In genomic region chr17:1737531-1738291, GRCh38 we compare ENCODE assay signal across 18 cellular contexts. TPM values are rescaled to one million over a fixed set of nuclear protein-coding genes. Genes with fewer than 3 reads are reported as not detected.
DNase-seq lines count a peak whose midpoint lies in the region; ATAC-seq, FAIRE-seq and TF ChIP-seq lines count a peak whose summit lies in the region.
"Had no signal": no experiment of that assay in that cellular context is flagged by ENCODE, and none has a peak within 500 bp of the region (broad histone marks: within the 10 kb centered on the region; RNA-seq: fewer than 3 reads in every experiment).

No MANE protein-coding gene starts in this region.

- no peaks in the 10 kb centered on the region for H3K9me3 ChIP-seq in K562 (replicated peaks; ENCODE audit: control insufficient read depth, insufficient read depth, low read depth, low read length)
- H3K9me3 ChIP-seq: transverse colon had no signal

- H3K27me3 Mint-ChIP-seq in neural crest cell (ENCODE audit: low read depth), result no peaks in the 10 kb centered on the region

- TF ChIP-seq EP300 in K562 (IDR thresholded peaks at IDR 0.05; ENCODE audit: low read length), result no peak

- no peaks in the 10 kb centered on the region for H3K36me3 Mint-ChIP-seq in neural crest cell (ENCODE audit: low read depth)

- in situ Hi-C loops in K562 (cut with MboI), result no loop called here

- no peaks in the 10 kb centered on the region for H4K20me1 ChIP-seq in K562 (replicated peaks; ENCODE audit: control insufficient read depth, insufficient read depth, low read length)

- no peak for FAIRE-seq in K562 (lab: Jason Lieb, UNC)
- FAIRE-seq: endothelial cell of umbilical vein had no signal

- H3K4me3 Mint-ChIP-seq in neural crest cell, result no peak overlapping the region
- H3K4me3 Mint-ChIP-seq: activated naive CD4-positive, alpha-beta T cell treated with anti-CD3 and anti-CD28 coated beads for 36 hours had no signal

- no peak for ATAC-seq in K562

- no peak for TF ChIP-seq POLR2A in K562 (conservative IDR thresholded peaks at IDR 0.05)

- POLR2A ChIA-PET in K562 (lab: Yijun Ruan, JAX), result interaction anchor here (0.6 to 3.6 kb wide), 3 partner anchors 11 to 103 kb away, joined by 3 to 16 read pairs (median 3); no protein-coding TSS in a partner anchor

- DNase-seq in HL-60 (ENCODE audit: low read depth in 1 of 2, low spot score in 1 of 2) (no peak), K562 (ENCODE audit: extremely low read depth in 1 of 4, low spot score in 3 of 4) (no peak), neural crest cell (ENCODE audit: low read depth, low spot score) (no peak), NCI-H82 (lab: John Stamatoyannopoulos, UW) (no peak), OCI-M1 (lab: John Stamatoyannopoulos, UW) (no peak), NCI-H2107 (lab: John Stamatoyannopoulos, UW) (no peak)
- DNase-seq: activated naive CD4-positive, alpha-beta T cell treated with anti-CD3 and anti-CD28 coated beads for 36 hours; AML-193; DMS53; islet precursor cell; NCI-H1417; stimulated activated CD4-positive, alpha-beta T cell treated with anti-CD3 and anti-CD28 coated beads, Interleukin-1b, Interleukin-23, amount 100 ng/mL, for 48 hours; stimulated activated CD8-positive, alpha-beta memory T cell treated with anti-CD3 and anti-CD28 coated beads, Interleukin-4, amount 100 ng/mL, for 48 hours; transverse colon; WERI-Rb-1 had no signal

- no peaks in the 10 kb centered on the region for H3K27me3 ChIP-seq in HL-60 (ENCODE audit: insufficient read depth, poor library complexity, severe bottlenecking)
- peaks cover 5 to 12% of the 10 kb centered on the region in 2 experiments; a peak in 4 of 5 replicates for H3K27me3 ChIP-seq in K562 (ENCODE audit: control insufficient read depth in 2 of 2, insufficient read depth in 2 of 2, low read length in 2 of 2)
- H3K27me3 ChIP-seq: transverse colon had no signal

- H2AFZ ChIP-seq in K562 (ENCODE audit: low read depth, low read length), result no peak overlapping the region

- peaks cover 7 to 44% of the 10 kb centered on the region in 2 experiments for H3K4me1 ChIP-seq in K562 (replicated peaks in 1 of 2; ENCODE audit: control insufficient read depth in 2 of 2, insufficient read depth in 2 of 2, low read length in 2 of 2)

- WGBS in K562 (ENCODE audit: insufficient coverage, low coverage, missing lambda C conversion rate), result 89% methylated on average over 12 of the region's 21 CpGs

- peak overlapping the region; percentile 43 for H3K27ac Mint-ChIP-seq in neural crest cell (ENCODE audit: unreplicated experiment)
- H3K27ac Mint-ChIP-seq: activated naive CD4-positive, alpha-beta T cell treated with anti-CD3 and anti-CD28 coated beads for 36 hours had no signal

- BruUV-seq in K562 (replicated peaks; lab: Mats Ljungman, UMichigan), result no TSS peak

- no peak for TF ChIP-seq CTCF in HL-60 (IDR thresholded peaks at IDR 0.05; ENCODE audit: insufficient read depth, low read length)
- no peak for TF ChIP-seq CTCF in K562 (IDR thresholded peaks at IDR 0.05 in 2 of 3, conservative IDR thresholded peaks at IDR 0.05 in 1 of 3; ENCODE audit: insufficient read depth in 2 of 3, low read depth in 1 of 3, low read length in 3 of 3)
- no peak for TF ChIP-seq CTCF in neural crest cell (conservative IDR thresholded peaks at IDR 0.05)

- peaks cover 11% of the 10 kb centered on the region; the same call in 1 of the 3 replicates for H3K36me3 ChIP-seq in K562 (ENCODE audit: control insufficient read depth, insufficient read depth, low read length)

- intact Hi-C loops in K562 (cut with micrococcal nuclease), result no loop called here

- H3K4me1 Mint-ChIP-seq in neural crest cell, result peaks cover 9% of the 10 kb centered on the region

- H3K79me2 ChIP-seq in K562 (ENCODE audit: control insufficient read depth, insufficient read depth, low read length), result no peaks in the 10 kb centered on the region

- no peak for TF ChIP-seq RAD21 in K562 (CRISPR knock-in tag; conservative IDR thresholded peaks at IDR 0.05 in 1 of 2, IDR thresholded peaks at IDR 0.05 in 1 of 2)

- CTCF ChIA-PET in K562 (lab: Yijun Ruan, JAX; ENCODE audit: low intra/inter-chr PET ratio), result no interaction called here

- H3K4me3 ChIP-seq in HL-60 (replicated peaks; ENCODE audit: insufficient read depth, low read length) (no peak overlapping the region), K562 (no peak overlapping the region)
- H3K4me3 ChIP-seq: transverse colon had no signal

- peak overlapping the region in 1 of 2 experiments; percentile 76; a peak in 2 of 4 replicates for H3K9ac ChIP-seq in K562 (ENCODE audit: insufficient read depth in 1 of 2, low read depth in 2 of 2, low read length in 2 of 2)

- H3K27ac ChIP-seq in HL-60 (replicated peaks) (peak overlapping the region; percentile 72), K562 (ENCODE audit: extremely low read depth, low read depth, low read length) (no peak overlapping the region)
- H3K27ac ChIP-seq: WERI-Rb-1 had no signal

- no peaks in the 10 kb centered on the region for H3K9me1 ChIP-seq in K562 (ENCODE audit: control insufficient read depth, insufficient read depth, low read length)

- H3K9me3 Mint-ChIP-seq in neural crest cell, result no peaks in the 10 kb centered on the region
- H3K9me3 Mint-ChIP-seq: activated naive CD4-positive, alpha-beta T cell treated with anti-CD3 and anti-CD28 coated beads for 36 hours had no signal

- no peak overlapping the region for H3K4me2 ChIP-seq in K562 (ENCODE audit: insufficient read depth, low read length)

RNA-seq across cellular contexts. Expression of gene SERPINF2, which starts 5.0 kb away (rescaled TPM):
- 0.25 TPM in 1 of 2 replicates, not detected in the other for total RNA-seq in K562 (2011; cell fraction: chromatin; rRNA removed; ENCODE audit: low replicate concordance)
- not detected in 2 replicates for total RNA-seq in K562 (2011; cell fraction: nucleolus; rRNA removed)
- total RNA-seq in K562 (2011; cell fraction: nucleoplasm; rRNA removed), result not detected in 2 replicates
- not detected in 2 replicates for total RNA-seq in K562 (2014; rRNA removed)
- total RNA-seq in K562 (2014; rRNA removed; fragmentation: Illumina TruSeq; extraction: Trizol), result not detected in 2 replicates
- total RNA-seq in K562 (2015; rRNA removed; fragmentation: Illumina TruSeq; extraction: Trizol), result not detected in 2 replicates
- 0.22 TPM in 2 replicates for total RNA-seq in K562 (2021)
- 0.04 TPM in 1 of 2 replicates, not detected in the other for polyA plus RNA-seq in K562 (2011; rRNA removed)
- polyA plus RNA-seq in K562 (2011; cell fraction: cytosol; rRNA removed), result 0.03 TPM in 1 of 2 replicates, not detected in the other
- polyA plus RNA-seq in K562 (2011; cell fraction: nucleus; rRNA removed), result 0.07 TPM in 1 of 2 replicates, not detected in the other
- polyA plus RNA-seq in K562 (2012), result 0.03 and 0.06 TPM in 2 replicates
- polyA plus RNA-seq in K562 (2014; fragmentation: Illumina TruSeq; extraction: Trizol), result not detected in 2 replicates
- polyA plus RNA-seq in K562 (2014; fragmentation: Nextera tagmentation; extraction: Ambion mirVana), result not detected
- polyA plus RNA-seq in K562 (2014; rRNA removed), result not detected in 2 replicates
- polyA minus RNA-seq in K562 (2011; rRNA and poly(A)+ RNA removed), result not detected in 2 replicates
- 0.91 TPM in 1 of 2 replicates, not detected in the other for polyA minus RNA-seq in K562 (2011; cell fraction: cytosol; rRNA and poly(A)+ RNA removed)
- polyA minus RNA-seq in K562 (2011; cell fraction: nucleus; rRNA and poly(A)+ RNA removed), result not detected in 2 replicates
- total RNA-seq in neural crest cell, result 0.19 TPM in 1 of 2 replicates, not detected in the other
- total RNA-seq: activated naive CD4-positive, alpha-beta T cell treated with anti-CD3 and anti-CD28 coated beads for 36 hours; endothelial cell of umbilical vein; glomerular endothelial cell; H4 had no signal

RNA-seq across cellular contexts. Expression of gene WDR81, which starts 13.2 kb away (rescaled TPM):
- total RNA-seq in K562 (2011; cell fraction: chromatin; rRNA removed; ENCODE audit: low replicate concordance), result 13.5 and 42.5 TPM in 2 replicates
- 29.2 and 35.2 TPM in 2 replicates for total RNA-seq in K562 (2011; cell fraction: nucleolus; rRNA removed)
- total RNA-seq in K562 (2011; cell fraction: nucleoplasm; rRNA removed), result 14.9 and 15.0 TPM in 2 replicates
- 11.1 and 12.5 TPM in 2 replicates for total RNA-seq in K562 (2014; rRNA removed)
- total RNA-seq in K562 (2014; rRNA removed; fragmentation: Illumina TruSeq; extraction: Trizol), result 0.89 and 1.7 TPM in 2 replicates
- 4.3 and 5.3 TPM in 2 replicates for total RNA-seq in K562 (2015; rRNA removed; fragmentation: Illumina TruSeq; extraction: Trizol)
- total RNA-seq in K562 (2021), result 13.0 and 17.1 TPM in 2 replicates
- polyA plus RNA-seq in K562 (2011; rRNA removed), result 2.7 and 5.1 TPM in 2 replicates
- 5.3 and 9.9 TPM in 2 replicates for polyA plus RNA-seq in K562 (2011; cell fraction: cytosol; rRNA removed)
- 26.4 and 53.6 TPM in 2 replicates for polyA plus RNA-seq in K562 (2011; cell fraction: nucleus; rRNA removed)
- 8.7 and 12.9 TPM in 2 replicates for polyA plus RNA-seq in K562 (2012)
- 3.3 and 9.0 TPM in 2 replicates for polyA plus RNA-seq in K562 (2014; fragmentation: Illumina TruSeq; extraction: Trizol)
- polyA plus RNA-seq in K562 (2014; fragmentation: Nextera tagmentation; extraction: Ambion mirVana), result under 1 TPM; 0.01 to 0.04 TPM
- 12.2 and 12.9 TPM in 2 replicates for polyA plus RNA-seq in K562 (2014; rRNA removed)
- polyA minus RNA-seq in K562 (2011; rRNA and poly(A)+ RNA removed), result 1.3 and 3.6 TPM in 2 replicates
- 10.1 and 18.5 TPM in 2 replicates for polyA minus RNA-seq in K562 (2011; cell fraction: cytosol; rRNA and poly(A)+ RNA removed)
- 9.9 and 15.3 TPM in 2 replicates for polyA minus RNA-seq in K562 (2011; cell fraction: nucleus; rRNA and poly(A)+ RNA removed)
- total RNA-seq in neural crest cell, result 13.2 and 14.2 TPM in 2 replicates

RNA-seq across cellular contexts. Expression of gene SERPINF1, which starts 24.1 kb away (rescaled TPM):
- total RNA-seq in K562 (2011; cell fraction: chromatin; rRNA removed; ENCODE audit: low replicate concordance), result 49.3 and 78.6 TPM in 2 replicates
- total RNA-seq in K562 (2011; cell fraction: nucleolus; rRNA removed), result 114 and 121 TPM in 2 replicates
- 64.9 and 87.2 TPM in 2 replicates for total RNA-seq in K562 (2011; cell fraction: nucleoplasm; rRNA removed)
- 37.7 and 54.7 TPM in 2 replicates for total RNA-seq in K562 (2014; rRNA removed)
- total RNA-seq in K562 (2014; rRNA removed; fragmentation: Illumina TruSeq; extraction: Trizol), result 21.5 and 27.5 TPM in 2 replicates
- total RNA-seq in K562 (2015; rRNA removed; fragmentation: Illumina TruSeq; extraction: Trizol), result 37.0 and 40.4 TPM in 2 replicates
- 34.5 and 44.2 TPM in 2 replicates for total RNA-seq in K562 (2021)
- 66.9 and 85.2 TPM in 2 replicates for polyA plus RNA-seq in K562 (2011; rRNA removed)
- 137 and 141 TPM in 2 replicates for polyA plus RNA-seq in K562 (2011; cell fraction: cytosol; rRNA removed)
- 57.8 and 67.5 TPM in 2 replicates for polyA plus RNA-seq in K562 (2011; cell fraction: nucleus; rRNA removed)
- polyA plus RNA-seq in K562 (2012), result 34.1 and 98.1 TPM in 2 replicates
- polyA plus RNA-seq in K562 (2014; fragmentation: Illumina TruSeq; extraction: Trizol), result 44.8 and 53.4 TPM in 2 replicates
- 1 to 10 TPM; 2.6 to 6.3 TPM for polyA plus RNA-seq in K562 (2014; fragmentation: Nextera tagmentation; extraction: Ambion mirVana)
- polyA plus RNA-seq in K562 (2014; rRNA removed), result 42.4 and 78.9 TPM in 2 replicates
- polyA minus RNA-seq in K562 (2011; rRNA and poly(A)+ RNA removed), result 35.2 and 36.2 TPM in 2 replicates
- polyA minus RNA-seq in K562 (2011; cell fraction: cytosol; rRNA and poly(A)+ RNA removed), result 21.5 and 27.6 TPM in 2 replicates
- 9.0 and 17.2 TPM in 2 replicates for polyA minus RNA-seq in K562 (2011; cell fraction: nucleus; rRNA and poly(A)+ RNA removed)
- 2.3 and 4.6 TPM in 2 replicates for total RNA-seq in neural crest cell
- total RNA-seq: activated naive CD4-positive, alpha-beta T cell treated with anti-CD3 and anti-CD28 coated beads for 36 hours; endothelial cell of umbilical vein had no signal
- polyA plus RNA-seq: endothelial cell of umbilical vein had no signal

RNA-seq across cellular contexts. Expression of gene TLCD2, which starts 27.5 kb away (rescaled TPM):
- total RNA-seq in K562 (2011; cell fraction: chromatin; rRNA removed; ENCODE audit: low replicate concordance), result 1.2 and 1.5 TPM in 2 replicates
- total RNA-seq in K562 (2011; cell fraction: nucleolus; rRNA removed), result 1.1 and 1.2 TPM in 2 replicates
- total RNA-seq in K562 (2011; cell fraction: nucleoplasm; rRNA removed), result 1.2 and 1.5 TPM in 2 replicates
- total RNA-seq in K562 (2014; rRNA removed) (0.45 and 0.54 TPM in 2 replicates), K562 (2014; rRNA removed; fragmentation: Illumina TruSeq; extraction: Trizol) (0.64 and 0.65 TPM in 2 replicates), K562 (2015; rRNA removed; fragmentation: Illumina TruSeq; extraction: Trizol) (0.76 and 0.98 TPM in 2 replicates), K562 (2021) (0.78 and 0.89 TPM in 2 replicates), neural crest cell (1.1 TPM in 2 replicates)
- polyA plus RNA-seq in K562 (2011; rRNA removed) (0.46 and 0.50 TPM in 2 replicates), K562 (2014; fragmentation: Illumina TruSeq; extraction: Trizol) (0.58 and 0.64 TPM in 2 replicates), K562 (2014; fragmentation: Nextera tagmentation; extraction: Ambion mirVana) (under 1 TPM; 0.10 to 0.13 TPM), K562 (2014; rRNA removed) (0.73 and 1.0 TPM in 2 replicates)
- 0.49 and 0.53 TPM in 2 replicates for polyA plus RNA-seq in K562 (2011; cell fraction: cytosol; rRNA removed)
- polyA plus RNA-seq in K562 (2011; cell fraction: nucleus; rRNA removed), result 0.39 and 0.54 TPM in 2 replicates
- 0.89 and 4.5 TPM in 2 replicates for polyA plus RNA-seq in K562 (2012)
- polyA minus RNA-seq in K562 (2011; rRNA and poly(A)+ RNA removed), result 0.72 and 0.81 TPM in 2 replicates
- polyA minus RNA-seq in K562 (2011; cell fraction: cytosol; rRNA and poly(A)+ RNA removed), result 0.48 and 0.73 TPM in 2 replicates
- polyA minus RNA-seq in K562 (2011; cell fraction: nucleus; rRNA and poly(A)+ RNA removed), result 0.40 and 0.56 TPM in 2 replicates

RNA-seq across cellular contexts. Expression of gene PRPF8, which starts 53.0 kb away (rescaled TPM):
- total RNA-seq in K562 (2011; cell fraction: chromatin; rRNA removed; ENCODE audit: low replicate concordance), result 654 and 969 TPM in 2 replicates
- total RNA-seq in K562 (2011; cell fraction: nucleolus; rRNA removed), result 322 and 340 TPM in 2 replicates
- 351 and 363 TPM in 2 replicates for total RNA-seq in K562 (2011; cell fraction: nucleoplasm; rRNA removed)
- total RNA-seq in K562 (2014; rRNA removed) (85.9 and 111 TPM in 2 replicates), K562 (2014; rRNA removed; fragmentation: Illumina TruSeq; extraction: Trizol) (64.3 and 72.1 TPM in 2 replicates), K562 (2015; rRNA removed; fragmentation: Illumina TruSeq; extraction: Trizol) (64.6 and 74.2 TPM in 2 replicates), K562 (2021) (278 and 294 TPM in 2 replicates), neural crest cell (449 and 459 TPM in 2 replicates)
- polyA plus RNA-seq in K562 (2011; rRNA removed) (64.3 and 160 TPM in 2 replicates), K562 (2014; fragmentation: Illumina TruSeq; extraction: Trizol) (208 and 224 TPM in 2 replicates), K562 (2014; fragmentation: Nextera tagmentation; extraction: Ambion mirVana) (100 to 1,000 TPM; 128 to 174 TPM), K562 (2014; rRNA removed) (77.2 and 85.9 TPM in 2 replicates)
- 111 and 123 TPM in 2 replicates for polyA plus RNA-seq in K562 (2011; cell fraction: cytosol; rRNA removed)
- polyA plus RNA-seq in K562 (2011; cell fraction: nucleus; rRNA removed), result 279 and 287 TPM in 2 replicates
- polyA plus RNA-seq in K562 (2012), result 137 and 179 TPM in 2 replicates
- 219 and 329 TPM in 2 replicates for polyA minus RNA-seq in K562 (2011; rRNA and poly(A)+ RNA removed)
- 406 and 503 TPM in 2 replicates for polyA minus RNA-seq in K562 (2011; cell fraction: cytosol; rRNA and poly(A)+ RNA removed)
- 87.5 and 163 TPM in 2 replicates for polyA minus RNA-seq in K562 (2011; cell fraction: nucleus; rRNA and poly(A)+ RNA removed)
